In genomic region chr14:22537436-22538310, GRCh38 we compare ENCODE assay signal across 11 cellular contexts. TPM values are rescaled to one million over a fixed set of nuclear protein-coding genes. Genes with fewer than 3 reads are reported as not detected.
DNase-seq lines count a peak whose midpoint lies in the region; ATAC-seq, FAIRE-seq and TF ChIP-seq lines count a peak whose summit lies in the region.
"Had no signal": no experiment of that assay in that cellular context is flagged by ENCODE, and none has a peak within 500 bp of the region (broad histone marks: within the 10 kb centered on the region; RNA-seq: fewer than 3 reads in every experiment).

No MANE protein-coding gene starts in this region.

- no peak overlapping the region for H2BK20ac ChIP-seq in H1 (ENCODE audit: low read length)

- peaks cover 5% of the 10 kb centered on the region for H3F3A ChIP-seq in SK-N-SH (replicated peaks; ENCODE audit: insufficient read depth)

- no peak overlapping the region for H3K9ac ChIP-seq in SK-N-SH
- H3K9ac ChIP-seq in H1 (replicated peaks in 1 of 4; ENCODE audit: extremely low read depth in 1 of 4, low read depth in 3 of 4, low read length in 3 of 4): no peak overlapping the region

- H3K36me3 ChIP-seq in SK-N-SH (replicated peaks in 1 of 2; ENCODE audit: control insufficient read depth in 1 of 2, insufficient read depth in 2 of 2, low read length in 1 of 2): no peaks in the 10 kb centered on the region
- no peaks in the 10 kb centered on the region for H3K36me3 ChIP-seq in H1 (ENCODE audit: control insufficient read depth in 2 of 4, insufficient read depth in 4 of 4, low read length in 3 of 4)
- H3K36me3 ChIP-seq: upper lobe of left lung had no signal

- TF ChIP-seq CTCF in SK-N-SH (IDR thresholded peaks at IDR 0.05): no peak
- TF ChIP-seq CTCF in H1 (IDR thresholded peaks at IDR 0.05; ENCODE audit: control extremely low read depth in 1 of 3, insufficient read depth in 1 of 3, low read depth in 1 of 3, low read length in 3 of 3): no peak

- H3K79me2 ChIP-seq in SK-N-SH (ENCODE audit: insufficient read depth) (no peaks in the 10 kb centered on the region), H1 (ENCODE audit: control insufficient read depth in 1 of 2, insufficient read depth in 2 of 2, low read length in 2 of 2) (no peaks in the 10 kb centered on the region)

- H2BK15ac ChIP-seq in H1 (ENCODE audit: low read length): no peak overlapping the region

- H3K36me3 Mint-ChIP-seq in T-helper 17 cell (ENCODE audit: low read depth): peaks cover 23% of the 10 kb centered on the region
- peaks cover 100% of the 10 kb centered on the region for H3K36me3 Mint-ChIP-seq in stimulated activated effector memory CD8-positive, alpha-beta T cell treated with anti-CD3 and anti-CD28 coated beads, Interleukin-12 subunit alpha, Interleukin-12 subunit beta, amount 100 ng/mL, for 72 hours

- no peak overlapping the region for H3K18ac ChIP-seq in H1 (ENCODE audit: extremely low read depth, low read length)

- H3K23ac ChIP-seq in H1 (ENCODE audit: insufficient read length): no peak overlapping the region

- no peak for ATAC-seq in SK-N-SH treated with all-trans-retinoic acid at 6 μM for 48 hours
- no peak for ATAC-seq in T-helper 17 cell
- no peak for ATAC-seq in stimulated activated effector memory CD8-positive, alpha-beta T cell treated with anti-CD3 and anti-CD28 coated beads, Interleukin-12 subunit alpha, Interleukin-12 subunit beta, amount 100 ng/mL, for 72 hours
- ATAC-seq in GM18517 (IDR thresholded peaks at IDR 0.05; ENCODE audit: unreplicated experiment): no peak
- no peak for ATAC-seq in HG02938 (IDR thresholded peaks at IDR 0.05; ENCODE audit: unreplicated experiment)

- H3K79me1 ChIP-seq in H1 (ENCODE audit: low read depth, low read length): no peaks in the 10 kb centered on the region

- no peak for TF ChIP-seq POLR2A in H1 (IDR thresholded peaks at IDR 0.05; ENCODE audit: control extremely low read depth in 1 of 2, low read depth in 2 of 2, low read length in 2 of 2)

- no peak overlapping the region for H2AK5ac ChIP-seq in H1 (ENCODE audit: low read depth, low read length)

- H4K20me1 ChIP-seq in SK-N-SH (ENCODE audit: insufficient read depth) (no peaks in the 10 kb centered on the region), H1 (replicated peaks in 1 of 2; ENCODE audit: control insufficient read depth in 1 of 2, insufficient read depth in 2 of 2, low read length in 2 of 2) (no peaks in the 10 kb centered on the region)

- H3K56ac ChIP-seq in H1 (replicated peaks; ENCODE audit: insufficient read length, low read depth, low read length): no peak overlapping the region

- H4K8ac ChIP-seq in H1 (ENCODE audit: extremely low read depth, insufficient read depth, low read length): no peak overlapping the region; the same call in 1 of the 2 replicates

- no peak overlapping the region for H4K91ac ChIP-seq in H1 (replicated peaks; ENCODE audit: insufficient read length, low read length)

- peaks cover 84% of the 10 kb centered on the region for H3K4me1 Mint-ChIP-seq in T-helper 17 cell
- peaks cover 94% of the 10 kb centered on the region for H3K4me1 Mint-ChIP-seq in stimulated activated effector memory CD8-positive, alpha-beta T cell treated with anti-CD3 and anti-CD28 coated beads, Interleukin-12 subunit alpha, Interleukin-12 subunit beta, amount 100 ng/mL, for 72 hours

- H3K4me3 Mint-ChIP-seq in T-helper 17 cell: peak overlapping the region; percentile 94
- H3K4me3 Mint-ChIP-seq in stimulated activated effector memory CD8-positive, alpha-beta T cell treated with anti-CD3 and anti-CD28 coated beads, Interleukin-12 subunit alpha, Interleukin-12 subunit beta, amount 100 ng/mL, for 72 hours: peak overlapping the region; percentile 78

- no peaks in the 10 kb centered on the region for H3K9me2 ChIP-seq in SK-N-SH

- no peak overlapping the region for H4K5ac ChIP-seq in H1 (ENCODE audit: insufficient read length, low read depth, low read length)

- H3K14ac ChIP-seq in H1 (ENCODE audit: insufficient read length): no peak overlapping the region

- H3K9me3 Mint-ChIP-seq in stimulated activated effector memory CD8-positive, alpha-beta T cell treated with anti-CD3 and anti-CD28 coated beads, Interleukin-12 subunit alpha, Interleukin-12 subunit beta, amount 100 ng/mL, for 72 hours: no peaks in the 10 kb centered on the region
- H3K9me3 Mint-ChIP-seq: memory B cell had no signal

- H3K4me1 ChIP-seq in SK-N-SH (ENCODE audit: control insufficient read depth in 1 of 2, insufficient read depth in 2 of 2, low read depth in 1 of 2, low read length in 1 of 2) (peaks cover 0 to 41% of the 10 kb centered on the region in 2 experiments), H1 (replicated peaks in 1 of 4; ENCODE audit: control insufficient read depth in 3 of 4, insufficient read depth in 4 of 4, low read length in 3 of 4) (no peaks in the 10 kb centered on the region)

- FAIRE-seq in H1 (lab: Jason Lieb, UNC): no peak

- H3K27me3 ChIP-seq in SK-N-SH (ENCODE audit: insufficient read depth) (no peaks in the 10 kb centered on the region), H1 (replicated peaks in 1 of 4; ENCODE audit: control insufficient read depth in 3 of 4, extremely low read depth in 1 of 4, insufficient read depth in 3 of 4, low read length in 3 of 4) (no peaks in the 10 kb centered on the region)
- H3K27me3 ChIP-seq: upper lobe of left lung had no signal

- H3K27ac ChIP-seq in SK-N-SH (ENCODE audit: low read depth in 2 of 2, low read length in 1 of 2): peak overlapping the region; percentile 28 to 80; a peak in 3 of 4 replicates
- H3K27ac ChIP-seq in H1 (ENCODE audit: low read depth, low read length): no peak overlapping the region

- no peak overlapping the region for H2BK5ac ChIP-seq in H1 (ENCODE audit: low read depth, low read length)

- H3K4ac ChIP-seq in H1 (replicated peaks; ENCODE audit: insufficient read length, low read depth, low read length): no peak overlapping the region

- H2AFZ ChIP-seq in SK-N-SH (ENCODE audit: low read depth): peak overlapping the region; percentile 50; the same call in 1 of the 2 replicates
- no peak overlapping the region for H2AFZ ChIP-seq in H1 (ENCODE audit: low read length)

- TF ChIP-seq EP300 in SK-N-SH (IDR thresholded peaks at IDR 0.05; ENCODE audit: borderline replicate concordance in 1 of 2, low read depth in 1 of 2, low read length in 1 of 2): no peak
- TF ChIP-seq EP300 in H1 (IDR thresholded peaks at IDR 0.05; ENCODE audit: borderline replicate concordance in 1 of 2, low read depth in 2 of 2, low read length in 2 of 2): no peak

- WGBS in SK-N-SH (ENCODE audit: low lambda C conversion rate): 84% methylated on average over 7 of the region's 8 CpGs
- WGBS in H1 (ENCODE audit: extremely low coverage in 1 of 2, insufficient coverage in 1 of 2, insufficient read length in 1 of 2, insufficient replicate concordance in 2 of 2, low coverage in 1 of 2, low lambda C conversion rate in 2 of 2, missing lambda C conversion rate in 1 of 2), 2 experiments: 85% methylated on average over 8 of the region's 8 CpGs; no CpG with 5 or more reads in 1 of the 2 experiments

- POLR2A ChIA-PET in SK-N-SH (lab: Yijun Ruan, JAX) (no interaction called here), H1 (lab: Charles Lee; ENCODE audit: partially characterized antibody) (no interaction called here)

- H3K27me3 Mint-ChIP-seq in T-helper 17 cell: no peaks in the 10 kb centered on the region
- H3K27me3 Mint-ChIP-seq: memory B cell had no signal

- H3K4me3 ChIP-seq in SK-N-SH (ENCODE audit: low read depth in 2 of 2, low read length in 1 of 2) (no peak overlapping the region), H1 (ENCODE audit: extremely low read depth in 1 of 4, insufficient read depth in 2 of 4, low read depth in 3 of 4, low read length in 4 of 4) (no peak overlapping the region)
- H3K4me3 ChIP-seq: upper lobe of left lung had no signal

- CTCF ChIA-PET in SK-N-SH (lab: Yijun Ruan, JAX) (interaction anchor here (0.9 to 1.8 kb wide), 4 partner anchors 19 to 583 kb away, joined by 3 to 5 read pairs (median 4); no protein-coding TSS in a partner anchor), H1 (lab: Charles Lee; ENCODE audit: partially characterized antibody) (interaction anchor here (0.9 to 1.4 kb wide), 2 partner anchors 12 to 33 kb away, joined by 3 to 5 read pairs; no protein-coding TSS in a partner anchor)

- peak overlapping the region; percentile 12; the same call in 1 of the 2 replicates for H2BK12ac ChIP-seq in H1 (ENCODE audit: low read depth, low read length)

- H3K23me2 ChIP-seq in H1 (ENCODE audit: low read depth, low read length): no peaks in the 10 kb centered on the region

- peak overlapping the region; percentile 22; the same call in 1 of the 2 replicates for H3K4me2 ChIP-seq in SK-N-SH
- no peak overlapping the region for H3K4me2 ChIP-seq in H1 (ENCODE audit: insufficient read depth in 1 of 2, low read depth in 2 of 2, low read length in 2 of 2)

- no peak overlapping the region for H2BK120ac ChIP-seq in H1 (replicated peaks; ENCODE audit: low read depth, low read length)

- DNase-seq in SK-N-SH (no peak), T-helper 17 cell (no peak), H1 (ENCODE audit: low read depth in 1 of 2, low spot score in 2 of 2) (no peak), NCI-H82 treated with DMSO at 0.1 percent for 48 hours (lab: John Stamatoyannopoulos, UW; ENCODE audit: unreplicated experiment) (no peak)
- DNase-seq in stimulated activated effector memory CD8-positive, alpha-beta T cell treated with anti-CD3 and anti-CD28 coated beads, Interleukin-12 subunit alpha, Interleukin-12 subunit beta, amount 100 ng/mL, for 72 hours (ENCODE audit: low spot score in 2 of 2): no peak
- DNase-seq: NCI-H345 had no signal

- no peaks in the 10 kb centered on the region for H3K9me3 ChIP-seq in SK-N-SH
- no peaks in the 10 kb centered on the region for H3K9me3 ChIP-seq in T-helper 17 cell (ENCODE audit: control insufficient read depth, low read length, poor library complexity, severe bottlenecking)
- H3K9me3 ChIP-seq in H1 (ENCODE audit: insufficient read depth in 2 of 2, low read depth in 1 of 2, low read length in 1 of 2): no peaks in the 10 kb centered on the region; a peak in 1 of 4 replicates
- H3K9me3 ChIP-seq: upper lobe of left lung had no signal

- H3K27ac Mint-ChIP-seq in T-helper 17 cell: peak overlapping the region; percentile 100
- peak overlapping the region; percentile 99 for H3K27ac Mint-ChIP-seq in stimulated activated effector memory CD8-positive, alpha-beta T cell treated with anti-CD3 and anti-CD28 coated beads, Interleukin-12 subunit alpha, Interleukin-12 subunit beta, amount 100 ng/mL, for 72 hours

- TF ChIP-seq RAD21 in SK-N-SH (IDR thresholded peaks at IDR 0.05; ENCODE audit: low read length) (no peak), H1 (IDR thresholded peaks at IDR 0.05 in 1 of 2, conservative IDR thresholded peaks at IDR 0.05 in 1 of 2; ENCODE audit: low read depth in 2 of 2, low read length in 2 of 2) (no peak)

RNA-seq across cellular contexts. Expression of gene DAD1, which starts 51.4 kb away (rescaled TPM):
- polyA plus RNA-seq in SK-N-SH (2012; rRNA removed) (406 and 478 TPM in 2 replicates), H1 (2011; rRNA removed) (433 and 440 TPM in 2 replicates)
- 402 and 422 TPM in 2 replicates for polyA plus RNA-seq in SK-N-SH (2012; cell fraction: cytosol; rRNA removed)
- 149 and 190 TPM in 2 replicates for polyA plus RNA-seq in SK-N-SH (2012; cell fraction: nucleus; rRNA removed)
- total RNA-seq in T-helper 17 cell: 10 to 100 TPM; 95.4 to 96.0 TPM
- total RNA-seq in H1 (2021; fragmentation: NEBNext Ultra II Directional; extraction: Animal tissue kit (Norgen Biotek cat#: 25700)): 131 and 133 TPM in 2 replicates
- 275 TPM for polyA plus RNA-seq in H1 (2011; cell fraction: cytosol; rRNA removed)
- polyA plus RNA-seq in H1 (2011; cell fraction: nucleus; rRNA removed): 98.3 TPM
- polyA plus RNA-seq in H1 (2012, experiment 1 of 2): 143 to 165 TPM (median 156 TPM) in 4 replicates
- polyA plus RNA-seq in H1 (2012, experiment 2 of 2): 219 TPM
- 197 TPM for polyA plus RNA-seq in H1 (2013, experiment 1 of 2)
- polyA plus RNA-seq in H1 (2013, experiment 2 of 2): 233 TPM
- polyA minus RNA-seq in H1 (2011; rRNA and poly(A)+ RNA removed): 101 and 159 TPM in 2 replicates
- polyA minus RNA-seq in H1 (2011; cell fraction: cytosol; rRNA and poly(A)+ RNA removed): 50.4 TPM
- 34.9 TPM for polyA minus RNA-seq in H1 (2011; cell fraction: nucleus; rRNA and poly(A)+ RNA removed)
